10 cellular contexts compared by ENCODE assay signal in the genomic region with DNA sequence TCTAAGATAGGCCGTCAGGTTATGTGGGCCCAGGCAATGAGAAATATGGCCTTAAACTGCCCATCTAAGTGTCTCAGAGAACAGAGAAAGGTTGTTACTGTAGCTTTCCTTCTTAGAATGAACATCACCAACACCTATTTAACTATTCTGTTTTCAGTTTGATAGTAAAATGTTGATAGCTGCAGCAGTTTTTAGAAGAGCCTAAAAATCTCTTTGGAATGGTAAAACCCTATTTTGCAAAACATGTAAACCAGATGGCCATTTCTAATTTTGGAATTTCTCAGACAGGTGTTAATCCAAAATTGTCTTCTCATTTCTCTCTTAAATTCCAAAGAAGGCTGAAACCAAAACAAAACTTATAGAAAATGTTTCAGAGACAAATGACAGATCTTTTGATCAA.
"Had no signal": no experiment of that assay in that cellular context is flagged by ENCODE, and none has a peak within 500 bp of the region (broad histone marks: within the 10 kb centered on the region; RNA-seq: fewer than 3 reads in every experiment).

No MANE protein-coding gene starts in this region.

- ATAC-seq: activated T-cell treated with anti-CD3 and anti-CD28 coated beads, Interleukin-2, amount 50 U/mL, for 72 hours; gastrocnemius medialis; heart left ventricle had no signal

- H3K27me3 Mint-ChIP-seq: activated CD4-positive, alpha-beta memory T cell treated with anti-CD3 and anti-CD28 coated beads, Interleukin-2, amount 10 ng/mL, durations not matched to agents 7 days and 5 days had no signal

- H3K79me2 ChIP-seq: parathyroid adenoma had no signal

- H3K27me3 ChIP-seq: adrenal gland, gastrocnemius medialis, heart left ventricle, sigmoid colon had no signal

- H3K9me3 ChIP-seq: adrenal gland, gastrocnemius medialis, sigmoid colon had no signal

- H3K27ac ChIP-seq: adrenal gland, gastrocnemius medialis, heart left ventricle, parathyroid adenoma, sigmoid colon had no signal

- H3K9ac ChIP-seq: parathyroid adenoma had no signal

- H3K4me1 ChIP-seq: adrenal gland, heart left ventricle, parathyroid adenoma had no signal

- H3K4me3 Mint-ChIP-seq: activated CD4-positive, alpha-beta memory T cell treated with anti-CD3 and anti-CD28 coated beads, Interleukin-2, amount 10 ng/mL, durations not matched to agents 7 days and 5 days had no signal

- H3K36me3 ChIP-seq: adrenal gland, heart left ventricle, sigmoid colon had no signal

- H3K4me3 ChIP-seq: adrenal gland, gastrocnemius medialis, heart left ventricle, sigmoid colon had no signal

- H2AFZ ChIP-seq: parathyroid adenoma had no signal

- DNase-seq: activated CD4-positive, alpha-beta memory T cell treated with anti-CD3 and anti-CD28 coated beads, Interleukin-2, amount 10 ng/mL, durations not matched to agents 7 days and 5 days; activated CD8-positive, alpha-beta memory T cell treated with anti-CD3 and anti-CD28 coated beads, Interleukin-2, amount 50 U/mL, for 4 hours; activated T-cell treated with anti-CD3 and anti-CD28 coated beads, Interleukin-2, amount 50 U/mL, for 72 hours; adrenal gland; erythroblast; gastrocnemius medialis; heart left ventricle; sigmoid colon; stimulated activated CD4-positive, alpha-beta T cell treated with anti-CD3 and anti-CD28 coated beads, Interleukin-1b, Interleukin-23, amount 100 ng/mL, for 48 hours had no signal
